Comparison of ENCODE assay signal across 15 cellular contexts in genomic region chr4:79210636-79211049, GRCh38.
DNase-seq lines count a peak whose midpoint lies in the region; ATAC-seq, FAIRE-seq and TF ChIP-seq lines count a peak whose summit lies in the region.
"Had no signal": no experiment of that assay in that cellular context is flagged by ENCODE, and none has a peak within 500 bp of the region (broad histone marks: within the 10 kb centered on the region; RNA-seq: fewer than 3 reads in every experiment).

No MANE protein-coding gene starts in this region.

- in situ Hi-C loops in K562 (cut with MboI), result no loop called here

- peaks cover 4 to 32% of the 10 kb centered on the region in 2 experiments; a peak in 3 of 5 replicates for H3K4me1 ChIP-seq in K562 (replicated peaks in 1 of 2; ENCODE audit: control insufficient read depth in 2 of 2, insufficient read depth in 2 of 2, low read length in 2 of 2)
- peaks cover 23% of the 10 kb centered on the region for H3K4me1 ChIP-seq in smooth muscle cell (ENCODE audit: low read depth)

- H3K27ac ChIP-seq in K562 (ENCODE audit: extremely low read depth, low read depth, low read length), result peak overlapping the region; percentile 95
- H3K27ac ChIP-seq in smooth muscle cell (ENCODE audit: low read depth), result no peak overlapping the region
- H3K27ac ChIP-seq: 22Rv1 had no signal

- H3K9ac ChIP-seq in K562 (ENCODE audit: insufficient read depth in 1 of 2, low read depth in 2 of 2, low read length in 2 of 2), result peak overlapping the region in 1 of 2 experiments; percentile 86; a peak in 2 of 4 replicates
- no peak overlapping the region for H3K9ac ChIP-seq in smooth muscle cell (ENCODE audit: low read depth)

- H3K27me3 ChIP-seq in K562 (ENCODE audit: control insufficient read depth in 2 of 2, insufficient read depth in 2 of 2, low read length in 2 of 2), result no peaks in the 10 kb centered on the region
- no peaks in the 10 kb centered on the region for H3K27me3 ChIP-seq in smooth muscle cell (ENCODE audit: low read depth)

- H3F3A ChIP-seq in smooth muscle cell (ENCODE audit: low read depth), result no peaks in the 10 kb centered on the region

- ATAC-seq in K562, result peak; percentile 8
- ATAC-seq in GM18511 (IDR thresholded peaks at IDR 0.05; ENCODE audit: unreplicated experiment), result no peak
- ATAC-seq: T-cell had no signal

- no peak for TF ChIP-seq POLR2A in K562 (conservative IDR thresholded peaks at IDR 0.05)

- DNase-seq in DMS 273 (lab: John Stamatoyannopoulos, UW; ENCODE audit: unreplicated experiment) (peak; percentile 60), DMS 273 treated with DMSO at 0.1 percent for 48 hours (lab: John Stamatoyannopoulos, UW) (no peak), NCI-H2227 (lab: John Stamatoyannopoulos, UW; ENCODE audit: unreplicated experiment) (peak; percentile 18), K562 (ENCODE audit: extremely low read depth in 1 of 4, low spot score in 3 of 4) (no peak), smooth muscle cell (lab: John Stamatoyannopoulos, UW; ENCODE audit: unreplicated experiment) (no peak), NCI-H187 (lab: John Stamatoyannopoulos, UW) (no peak)
- no peak for DNase-seq in activated CD4-positive, CD25-positive, alpha-beta regulatory T cell treated with anti-CD3 and anti-CD28 coated beads, Interleukin-2, amount 50 U/mL, for 72 hours
- DNase-seq: CD4-positive, alpha-beta memory T cell; GOT3; NCI-H446 treated with DMSO at 0.1 percent for 48 hours; T-cell had no signal

- intact Hi-C loops in K562 (cut with micrococcal nuclease), result loop anchor here (5.0 kb wide), 3 partner anchors 107 to 258 kb away; no protein-coding TSS in a partner anchor

- H3K4me3 ChIP-seq in K562 (peak overlapping the region; percentile 42), smooth muscle cell (no peak overlapping the region)
- H3K4me3 ChIP-seq: GM12878 had no signal

- TF ChIP-seq EP300 in K562 (IDR thresholded peaks at IDR 0.05; ENCODE audit: low read length), result no peak

- POLR2A ChIA-PET in K562 (lab: Yijun Ruan, JAX), result interaction anchor here (0.8 to 3.6 kb wide), 4 partner anchors 8 to 159 kb away, joined by 3 to 13 read pairs (median 3); no protein-coding TSS in a partner anchor

- peaks cover 14% of the 10 kb centered on the region for H3K36me3 ChIP-seq in K562 (ENCODE audit: control insufficient read depth, insufficient read depth, low read length)
- no peaks in the 10 kb centered on the region for H3K36me3 ChIP-seq in smooth muscle cell (ENCODE audit: low read depth)

- no peak; a peak in 2 of 4 replicates for TF ChIP-seq RAD21 in K562 (CRISPR knock-in tag; conservative IDR thresholded peaks at IDR 0.05 in 1 of 2, IDR thresholded peaks at IDR 0.05 in 1 of 2)

- no peak for TF ChIP-seq CTCF in K562 (IDR thresholded peaks at IDR 0.05 in 2 of 3, conservative IDR thresholded peaks at IDR 0.05 in 1 of 3; ENCODE audit: insufficient read depth in 2 of 3, low read depth in 1 of 3, low read length in 3 of 3)
- no peak for TF ChIP-seq CTCF in smooth muscle cell (IDR thresholded peaks at IDR 0.05; ENCODE audit: borderline replicate concordance, insufficient read depth, poor library complexity, severe bottlenecking)

- CTCF ChIA-PET in K562 (lab: Yijun Ruan, JAX; ENCODE audit: low intra/inter-chr PET ratio), result no interaction called here

- H4K20me1 ChIP-seq in K562 (replicated peaks; ENCODE audit: control insufficient read depth, insufficient read depth, low read length) (no peaks in the 10 kb centered on the region), smooth muscle cell (ENCODE audit: low read depth) (no peaks in the 10 kb centered on the region)

- under 1% methylated on average over 7 of the region's 7 CpGs for WGBS in K562 (ENCODE audit: insufficient coverage, low coverage, missing lambda C conversion rate)
- 92% methylated on average over 7 of the region's 7 CpGs for WGBS in smooth muscle cell (ENCODE audit: low lambda C conversion rate)

- H2AFZ ChIP-seq in K562 (ENCODE audit: low read depth, low read length) (peak overlapping the region; percentile 78), smooth muscle cell (ENCODE audit: low read depth) (peak overlapping the region; percentile 74)

- H3K4me2 ChIP-seq in K562 (ENCODE audit: insufficient read depth, low read length), result peak overlapping the region; percentile 89
- H3K4me2 ChIP-seq in smooth muscle cell, result peak overlapping the region; percentile 10

- peaks cover 50% of the 10 kb centered on the region for H3K79me2 ChIP-seq in K562 (ENCODE audit: control insufficient read depth, insufficient read depth, low read length)
- H3K79me2 ChIP-seq in smooth muscle cell (ENCODE audit: low read depth), result no peaks in the 10 kb centered on the region

- no peak for FAIRE-seq in K562 (lab: Jason Lieb, UNC)
- FAIRE-seq: D721Med, GM12878 had no signal

- H3K9me1 ChIP-seq in K562 (ENCODE audit: control insufficient read depth, insufficient read depth, low read length), result no peaks in the 10 kb centered on the region

- H3K9me3 ChIP-seq in K562 (replicated peaks; ENCODE audit: control insufficient read depth, insufficient read depth, low read depth, low read length), result peaks cover 7% of the 10 kb centered on the region
- no peaks in the 10 kb centered on the region for H3K9me3 ChIP-seq in smooth muscle cell (replicated peaks; ENCODE audit: low read depth)

- no TSS peak for BruUV-seq in K562 (replicated peaks; lab: Mats Ljungman, UMichigan)

TF ChIP-seq in K562, 482 proteins besides CTCF, POLR2A, EP300 and RAD21 (continues in another document):
- no peak for TF ChIP-seq BCOR (IDR thresholded peaks at IDR 0.05)
- TF ChIP-seq ETV5 (CRISPR knock-in tag; IDR thresholded peaks at IDR 0.05; ENCODE audit: low read depth), result no peak
- no peak for TF ChIP-seq MCM5 (IDR thresholded peaks at IDR 0.05; ENCODE audit: low read depth)
- no peak for TF ChIP-seq CBFA2T3 (IDR thresholded peaks at IDR 0.05)
- TF ChIP-seq IFI16 (CRISPR knock-in tag; IDR thresholded peaks at IDR 0.05), result no peak
- no peak for TF ChIP-seq HNRNPL (IDR thresholded peaks at IDR 0.05; ENCODE audit: low read depth, low read length)
- TF ChIP-seq KLF1 (tag; IDR thresholded peaks at IDR 0.05), result no peak
- no peak for TF ChIP-seq RFX5 (IDR thresholded peaks at IDR 0.05; ENCODE audit: low read depth, low read length)
- TF ChIP-seq NCOA6 (IDR thresholded peaks at IDR 0.05), result no peak
- TF ChIP-seq REST (CRISPR knock-in tag; IDR thresholded peaks at IDR 0.05; ENCODE audit: low read depth), result no peak
- TF ChIP-seq RBFOX2 (IDR thresholded peaks at IDR 0.05; ENCODE audit: low read depth, low read length), result peak; percentile 28; the same call in 1 of the 2 replicates
- no peak for TF ChIP-seq SPI1 (IDR thresholded peaks at IDR 0.05; ENCODE audit: borderline replicate concordance, low read depth, low read length)
- no peak for TF ChIP-seq ATF7 (IDR thresholded peaks at IDR 0.05)
- no peak for TF ChIP-seq CTCFL (IDR thresholded peaks at IDR 0.05; ENCODE audit: borderline replicate concordance, insufficient read depth, low read depth, low read length, poor library complexity, severe bottlenecking)

Comparison
In these comparisons a context has a peak if more than half of its experiments do, and no peak if none do; other contexts are left out.
1. DNase-seq: peak in DMS 273 (single experiment) and NCI-H2227 (single experiment); none in DMS 273 treated with DMSO at 0.1 percent for 48 hours (single experiment), K562 (0 of 4), smooth muscle cell (single experiment), NCI-H187 (0 of 2) and activated CD4-positive, CD25-positive, alpha-beta regulatory T cell treated with anti-CD3 and anti-CD28 coated beads, Interleukin-2, amount 50 U/mL, for 72 hours (single experiment).